22 cellular contexts compared by ENCODE assay signal in the genomic region with DNA sequence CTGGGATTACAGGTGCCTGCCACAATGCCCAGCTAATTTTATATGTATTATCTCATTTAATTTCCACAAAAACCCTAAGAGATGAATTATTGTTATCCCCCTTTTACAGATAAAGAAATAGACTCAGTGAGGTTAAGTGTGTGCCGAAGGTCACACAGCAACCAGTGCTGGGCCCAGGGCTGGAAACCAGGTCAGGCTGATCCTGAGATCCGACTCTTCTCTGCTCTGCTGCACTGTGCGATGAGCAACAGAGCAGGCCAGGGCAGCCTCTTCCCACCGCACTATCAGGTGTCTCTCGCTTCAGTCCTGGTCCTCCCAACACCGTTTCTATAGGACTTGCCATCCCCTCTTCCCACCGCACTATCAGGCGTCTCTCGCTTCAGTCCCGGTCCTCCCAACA.
"Had no signal": no experiment of that assay in that cellular context is flagged by ENCODE, and none has a peak within 500 bp of the region (broad histone marks: within the 10 kb centered on the region; RNA-seq: fewer than 3 reads in every experiment).

No MANE protein-coding gene starts in this region.

- FAIRE-seq: astrocyte, endothelial cell of umbilical vein had no signal

- H3K9me3 ChIP-seq: breast epithelium, esophagus muscularis mucosa, gastroesophageal sphincter, ovary, stomach, upper lobe of left lung had no signal

- ATAC-seq: activated CD8-positive, alpha-beta T cell treated with anti-CD3 and anti-CD28 coated beads, Interleukin-2, amount 10 ng/mL, durations not matched to agents 7 days and 5 days; activated T-cell treated with anti-CD3 and anti-CD28 coated beads, Interleukin-2, amount 50 U/mL, for 4 hours; gastroesophageal sphincter; naive thymus-derived CD8-positive, alpha-beta T cell; sciatic nerve had no signal

- H3K4me1 ChIP-seq: breast epithelium, gastroesophageal sphincter had no signal

- H3K4me3 ChIP-seq: breast epithelium, esophagus muscularis mucosa, gastroesophageal sphincter, ovary, smooth muscle cell, stomach, upper lobe of left lung had no signal

- H3K27me3 ChIP-seq: breast epithelium, ovary, upper lobe of left lung had no signal

- H3K27ac ChIP-seq: breast epithelium, esophagus muscularis mucosa, gastroesophageal sphincter, ovary, stomach, upper lobe of left lung had no signal

- H3K36me3 ChIP-seq: breast epithelium, esophagus muscularis mucosa, gastroesophageal sphincter, ovary, stomach, upper lobe of left lung had no signal

- H3K4me2 ChIP-seq: smooth muscle cell had no signal

- DNase-seq: activated CD4-positive, alpha-beta T cell treated with anti-CD3 and anti-CD28 coated beads, Interleukin-2, amount 10 ng/mL, durations not matched to agents 24 days and 14 days; activated CD8-positive, alpha-beta memory T cell treated with anti-CD3 and anti-CD28 coated beads, Interleukin-2, amount 50 U/mL, for 4 hours; activated CD8-positive, alpha-beta T cell treated with anti-CD3 and anti-CD28 coated beads, Interleukin-2, amount 10 ng/mL, durations not matched to agents 7 days and 5 days; activated naive CD4-positive, alpha-beta T cell treated with anti-CD3 and anti-CD28 coated beads, Interleukin-2, amount 50 U/mL, for 16 hours; activated T-cell treated with anti-CD3 and anti-CD28 coated beads, Interleukin-2, amount 50 U/mL, for 4 hours; effector CD8-positive, alpha-beta T cell; immature natural killer cell; kidney glomerular epithelial cell; mesenchymal stem cell; naive thymus-derived CD8-positive, alpha-beta T cell; ovary; stimulated activated CD4-positive, alpha-beta T cell treated with anti-CD3 and anti-CD28 coated beads, Interleukin-4, amount 100 ng/mL, for 1 hour; stomach; T-helper 1 cell; upper lobe of left lung had no signal
